Comparison of ENCODE assay signal across 11 cellular contexts in genomic region chr3:194082596-194083220, GRCh38. TPM values are rescaled to one million over a fixed set of nuclear protein-coding genes. Genes with fewer than 3 reads are reported as not detected.
DNase-seq lines count a peak whose midpoint lies in the region; ATAC-seq and TF ChIP-seq lines count a peak whose summit lies in the region.
"Had no signal": no experiment of that assay in that cellular context is flagged by ENCODE, and none has a peak within 500 bp of the region (broad histone marks: within the 10 kb centered on the region; RNA-seq: fewer than 3 reads in every experiment).

No MANE protein-coding gene starts in this region.

- H3K4me2 ChIP-seq in mesenchymal stem cell (ENCODE audit: low read length, poor library complexity, severe bottlenecking) = no peak overlapping the region
- H3K4me2 ChIP-seq: neural progenitor cell had no signal

- H3K9me3 ChIP-seq in right atrium auricular region (no peaks in the 10 kb centered on the region), mesenchymal stem cell (ENCODE audit: control insufficient read depth, low read length) (no peaks in the 10 kb centered on the region)

- no peak overlapping the region for H3K4me3 ChIP-seq in right atrium auricular region
- no peak overlapping the region for H3K4me3 ChIP-seq in mesenchymal stem cell (ENCODE audit: insufficient read depth in 1 of 2, low read depth in 1 of 2, low read length in 2 of 2)
- H3K4me3 ChIP-seq: neural progenitor cell had no signal

- no peak overlapping the region for H3K9ac ChIP-seq in mesenchymal stem cell (ENCODE audit: low read length)
- H3K9ac ChIP-seq: neural progenitor cell had no signal

- H3K27me3 ChIP-seq in right atrium auricular region (no peaks in the 10 kb centered on the region), mesenchymal stem cell (ENCODE audit: control insufficient read depth in 1 of 2, insufficient read depth in 1 of 2, low read length in 2 of 2) (peaks cover 0 to 28% of the 10 kb centered on the region in 2 experiments)

- no peak overlapping the region for H3K14ac ChIP-seq in mesenchymal stem cell (ENCODE audit: low read length in 2 of 2)

- intact Hi-C loops in Right ventricle myocardium superior (cut with DNase I) = no loop called here

- H3K18ac ChIP-seq in mesenchymal stem cell (ENCODE audit: low read depth in 1 of 2, low read length in 2 of 2) = peak overlapping the region in 1 of 2 experiments; percentile 89

- H4K8ac ChIP-seq in mesenchymal stem cell (ENCODE audit: low read length) = peak overlapping the region; percentile 92

- peak overlapping the region; percentile 96 for H2BK120ac ChIP-seq in mesenchymal stem cell (ENCODE audit: low read depth, low read length)

- H2AFZ ChIP-seq in mesenchymal stem cell (ENCODE audit: low read depth, low read length) = no peak overlapping the region
- H2AFZ ChIP-seq: neural progenitor cell had no signal

- no peak overlapping the region for H2AK5ac ChIP-seq in mesenchymal stem cell (ENCODE audit: low read length, severe bottlenecking)

- no peak overlapping the region for H3K23ac ChIP-seq in mesenchymal stem cell (ENCODE audit: low read length in 2 of 2)

- H3K79me1 ChIP-seq in mesenchymal stem cell (replicated peaks; ENCODE audit: low read length, poor library complexity, severe bottlenecking) = no peaks in the 10 kb centered on the region

- WGBS in mesenchymal stem cell = 18% methylated on average over 13 of the region's 13 CpGs

- DNase-seq in Right ventricle myocardium superior (peak; percentile 68), right atrium auricular region (ENCODE audit: low spot score) (no peak), dermis blood vessel endothelial cell (peak; percentile 51), mesenchymal stem cell (peak; percentile 89), NCI-H2227 (lab: John Stamatoyannopoulos, UW; ENCODE audit: unreplicated experiment) (no peak), SKM-1 (lab: John Stamatoyannopoulos, UW; ENCODE audit: unreplicated experiment) (no peak), kidney tubule cell (ENCODE audit: low spot score) (no peak)
- DNase-seq in stimulated activated CD4-positive, alpha-beta T cell treated with anti-CD3 and anti-CD28 coated beads, Interleukin-2, amount 100 ng/mL, for 48 hours = no peak

- no peak overlapping the region for H2BK5ac ChIP-seq in mesenchymal stem cell (ENCODE audit: low read depth, low read length, poor library complexity, severe bottlenecking)

- TF ChIP-seq CTCF in right atrium auricular region (IDR thresholded peaks at IDR 0.05) = no peak

- no peak overlapping the region for H2BK15ac ChIP-seq in mesenchymal stem cell (ENCODE audit: low read depth, poor library complexity, severe bottlenecking)

- H3K4me1 ChIP-seq in right atrium auricular region (peaks cover 0 to 17% of the 10 kb centered on the region in 2 donors), mesenchymal stem cell (ENCODE audit: control insufficient read depth, insufficient read depth, low read depth, low read length) (peaks cover 27% of the 10 kb centered on the region)

- H3K36me3 ChIP-seq in right atrium auricular region = no peaks in the 10 kb centered on the region
- H3K36me3 ChIP-seq in mesenchymal stem cell (ENCODE audit: control insufficient read depth in 1 of 2, insufficient read depth in 2 of 2, low read depth in 1 of 2, low read length in 2 of 2) = no peaks in the 10 kb centered on the region
- H3K36me3 ChIP-seq: neural progenitor cell had no signal

- H4K91ac ChIP-seq in mesenchymal stem cell (ENCODE audit: low read length) = peak overlapping the region; percentile 95

- H3K27ac ChIP-seq in right atrium auricular region = no peak overlapping the region
- no peak overlapping the region for H3K27ac ChIP-seq in mesenchymal stem cell (ENCODE audit: low read length, poor library complexity, severe bottlenecking)
- H3K27ac ChIP-seq: neural progenitor cell, RWPE1 had no signal

- peak overlapping the region; percentile 73 to 99 for H2BK12ac ChIP-seq in mesenchymal stem cell (ENCODE audit: low read length in 2 of 2)

- ATAC-seq in Right ventricle myocardium superior (ENCODE audit: poor library complexity) = peak; percentile 76
- ATAC-seq: activated naive CD4-positive, alpha-beta T cell treated with anti-CD3 and anti-CD28 coated beads, Interleukin-2, amount 50 U/mL, for 72 hours had no signal

- peak overlapping the region in 1 of 2 experiments; percentile 85 for H3K4ac ChIP-seq in mesenchymal stem cell (ENCODE audit: low read depth in 1 of 2, low read length in 2 of 2)

RNA-seq across cellular contexts. Expression of gene HES1, which starts 53.2 kb away (rescaled TPM):
- total RNA-seq in Right ventricle myocardium superior (11.1 TPM), right atrium auricular region (10 to 100 TPM; 32.1 to 43.6 TPM), dermis blood vessel endothelial cell (45.8 and 91.0 TPM in 2 replicates)
- polyA plus RNA-seq in mesenchymal stem cell (2013, experiment 1 of 2) = 194 TPM
- 184 TPM for polyA plus RNA-seq in mesenchymal stem cell (2013, experiment 2 of 2)

Comparison
In these comparisons a context has a peak if more than half of its experiments do, and no peak if none do; other contexts are left out.
1. DNase-seq: peak in Right ventricle myocardium superior (single experiment), dermis blood vessel endothelial cell (single experiment) and mesenchymal stem cell (single experiment); none in right atrium auricular region (single experiment), NCI-H2227 (single experiment), SKM-1 (single experiment), kidney tubule cell (single experiment) and stimulated activated CD4-positive, alpha-beta T cell treated with anti-CD3 and anti-CD28 coated beads, Interleukin-2, amount 100 ng/mL, for 48 hours (0 of 2).